ENCODE assay signal across 15 cellular contexts in genomic region chr17:17362531-17362930, GRCh38.
"Had no signal": no experiment of that assay in that cellular context is flagged by ENCODE, and none has a peak within 500 bp of the region (broad histone marks: within the 10 kb centered on the region; RNA-seq: fewer than 3 reads in every experiment).

No MANE protein-coding gene starts in this region.

- H3K27me3 ChIP-seq: neural progenitor cell, ovary, SJCRH30 had no signal

- H3K4me1 ChIP-seq: neural progenitor cell had no signal

- H3K4me3 ChIP-seq: dorsolateral prefrontal cortex, esophagus muscularis mucosa, lower lobe of right lung, neural progenitor cell, ovary, SJCRH30, smooth muscle cell, thoracic aorta had no signal

- H3K36me3 ChIP-seq: esophagus muscularis mucosa, lower lobe of right lung, neural progenitor cell, ovary, SJCRH30, thoracic aorta had no signal

- H3K36me3 Mint-ChIP-seq: neural progenitor cell had no signal

- H3K9me3 ChIP-seq: lower lobe of right lung, thoracic aorta had no signal

- H3K4me3 Mint-ChIP-seq: naive B cell; neural progenitor cell; stimulated activated naive CD8-positive, alpha-beta T cell treated with anti-CD3 and anti-CD28 coated beads, Interleukin-15, amount 100 ng/mL, for 72 hours had no signal

- H3K4me1 Mint-ChIP-seq: naive B cell; stimulated activated naive CD8-positive, alpha-beta T cell treated with anti-CD3 and anti-CD28 coated beads, Interleukin-15, amount 100 ng/mL, for 72 hours had no signal

- ATAC-seq: stimulated activated naive CD8-positive, alpha-beta T cell treated with anti-CD3 and anti-CD28 coated beads, Interleukin-15, amount 100 ng/mL, for 72 hours had no signal

- H3K27ac ChIP-seq: dorsolateral prefrontal cortex, esophagus muscularis mucosa, lower lobe of right lung, neural progenitor cell, ovary, SJCRH30, thoracic aorta had no signal

- DNase-seq: activated CD4-positive, alpha-beta T cell treated with anti-CD3 and anti-CD28 coated beads, Interleukin-2, amount 50 U/mL, for 1 hour; activated CD8-positive, alpha-beta memory T cell treated with anti-CD3 and anti-CD28 coated beads for 24 hours; activated naive CD4-positive, alpha-beta T cell treated with Interleukin-2 at 50 U/mL for 16 hours; anterior cingulate cortex; lower lobe of right lung; naive B cell; ovary; stimulated activated naive CD8-positive, alpha-beta T cell treated with anti-CD3 and anti-CD28 coated beads, Interleukin-15, amount 100 ng/mL, for 72 hours; SW 1271 had no signal
